Comparison of ENCODE assay signal across 16 cellular contexts in genomic region chr17:32936157-32936893, GRCh38. TPM values are rescaled to one million over a fixed set of nuclear protein-coding genes. Genes with fewer than 3 reads are reported as not detected.
DNase-seq lines count a peak whose midpoint lies in the region; ATAC-seq, FAIRE-seq and TF ChIP-seq lines count a peak whose summit lies in the region.
"Had no signal": no experiment of that assay in that cellular context is flagged by ENCODE, and none has a peak within 500 bp of the region (broad histone marks: within the 10 kb centered on the region; RNA-seq: fewer than 3 reads in every experiment).

No MANE protein-coding gene starts in this region.

- H3K79me2 ChIP-seq in GM23338 (replicated peaks; ENCODE audit: insufficient read depth) (no peaks in the 10 kb centered on the region), endothelial cell of umbilical vein (ENCODE audit: control insufficient read depth, insufficient read depth, low read length) (no peaks in the 10 kb centered on the region), Karpas-422 (ENCODE audit: low read length) (no peaks in the 10 kb centered on the region)

- H3K27me3 Mint-ChIP-seq in GM23338 (ENCODE audit: insufficient read depth, low read depth, poor library complexity): peaks cover 6% of the 10 kb centered on the region

- H3K36me3 ChIP-seq in GM23338 (ENCODE audit: insufficient read depth) (peaks cover 7% of the 10 kb centered on the region; the same call in 1 of the 2 replicates), RWPE2 (ENCODE audit: low read depth) (peaks cover 5% of the 10 kb centered on the region; the same call in 1 of the 2 replicates), endothelial cell of umbilical vein (ENCODE audit: control insufficient read depth in 2 of 2, extremely low read depth in 1 of 2, insufficient read depth in 2 of 2, low read length in 2 of 2) (peaks cover 24 to 43% of the 10 kb centered on the region in 2 experiments), pancreas (peaks cover 0 to 7% (median 0%) of the 10 kb centered on the region in 3 donors), Karpas-422 (ENCODE audit: insufficient read depth, low read length) (no peaks in the 10 kb centered on the region)
- H3K36me3 ChIP-seq: neutrophil had no signal

- H3K9me1 ChIP-seq in endothelial cell of umbilical vein (replicated peaks; ENCODE audit: control insufficient read depth, extremely low read depth, insufficient read depth, low read length): no peaks in the 10 kb centered on the region

- peaks cover 74% of the 10 kb centered on the region for H3K36me3 Mint-ChIP-seq in GM23338 (ENCODE audit: low read depth)

- TF ChIP-seq POLR2A in endothelial cell of umbilical vein (IDR thresholded peaks at IDR 0.05; ENCODE audit: low read depth, low read length): no peak

- no peak overlapping the region for H3K9ac ChIP-seq in endothelial cell of umbilical vein (replicated peaks; ENCODE audit: extremely low read depth, insufficient read depth, low read length)
- no peak overlapping the region for H3K9ac ChIP-seq in Karpas-422 (ENCODE audit: low read length)

- ATAC-seq in GM23338: peak; percentile 46
- ATAC-seq in RWPE2 (ENCODE audit: low read depth): 0 out of 3 replicates have a peak, but pooled peaks have one; percentile 38
- ATAC-seq in pancreas: peak in 3 of 4 donors; percentile 4 to 21 (median 5)

- no peaks in the 10 kb centered on the region for H3K27me3 ChIP-seq in GM23338 (ENCODE audit: insufficient read depth)
- no peaks in the 10 kb centered on the region for H3K27me3 ChIP-seq in RWPE2 (ENCODE audit: insufficient read depth, poor library complexity, severe bottlenecking)
- H3K27me3 ChIP-seq in endothelial cell of umbilical vein (ENCODE audit: control insufficient read depth in 2 of 2, insufficient read depth in 2 of 2, low read length in 2 of 2): no peaks in the 10 kb centered on the region
- H3K27me3 ChIP-seq in pancreas: no peaks in the 10 kb centered on the region
- H3K27me3 ChIP-seq in Karpas-422 (ENCODE audit: low read length): no peaks in the 10 kb centered on the region

- CTCF ChIA-PET in endothelial cell of umbilical vein (lab: Charles Lee): interaction anchor here (0.7 to 4.2 kb wide), 22 partner anchors 8 to 454 kb away, joined by 3 to 59 read pairs (median 5); partner anchors contain the start of genes MYO1D and TMEM98

- FAIRE-seq in endothelial cell of umbilical vein (lab: Jason Lieb, UNC) (no peak), pancreas (lab: Jason Lieb, UNC) (no peak)

- H3K4me1 ChIP-seq in GM23338 (ENCODE audit: insufficient read depth) (peaks cover 8% of the 10 kb centered on the region), RWPE2 (ENCODE audit: insufficient read depth, poor library complexity, severe bottlenecking) (no peaks in the 10 kb centered on the region), endothelial cell of umbilical vein (ENCODE audit: control insufficient read depth, extremely low read depth, insufficient read depth, low read length) (peaks cover 16% of the 10 kb centered on the region), pancreas (peaks cover 0 to 8% (median 3%) of the 10 kb centered on the region in 3 donors), Karpas-422 (ENCODE audit: low read length) (no peaks in the 10 kb centered on the region)

- H3K27ac Mint-ChIP-seq in GM23338: peak overlapping the region; percentile 94
- H3K27ac Mint-ChIP-seq: activated CD4-positive, alpha-beta T cell treated with anti-CD3 and anti-CD28 coated beads, Interleukin-2, amount 10 ng/mL, durations not matched to agents 7 days and 5 days had no signal

- POLR2A ChIA-PET in endothelial cell of umbilical vein (lab: Charles Lee): interaction anchor here (1.3 kb wide), 1 partner anchor 7 kb away, joined by 3 read pairs; no protein-coding TSS in a partner anchor

- H3K9me2 ChIP-seq in GM23338 (ENCODE audit: insufficient read depth) (no peaks in the 10 kb centered on the region), Karpas-422 (replicated peaks; ENCODE audit: insufficient read depth, low read length) (no peaks in the 10 kb centered on the region)

- H3K4me3 ChIP-seq in GM23338 (no peak overlapping the region), RWPE2 (ENCODE audit: severe bottlenecking) (no peak overlapping the region), endothelial cell of umbilical vein (replicated peaks in 1 of 3; ENCODE audit: insufficient read depth in 1 of 3, low read depth in 1 of 3, low read length in 3 of 3) (no peak overlapping the region), pancreas (no peak overlapping the region), Karpas-422 (ENCODE audit: low read length) (no peak overlapping the region)
- H3K4me3 ChIP-seq: lung, smooth muscle cell had no signal

- H3K9me3 ChIP-seq in RWPE2 (ENCODE audit: severe bottlenecking): no peaks in the 10 kb centered on the region
- H3K9me3 ChIP-seq in endothelial cell of umbilical vein (replicated peaks; ENCODE audit: control insufficient read depth, insufficient read depth, low read length): no peaks in the 10 kb centered on the region
- no peaks in the 10 kb centered on the region for H3K9me3 ChIP-seq in pancreas
- H3K9me3 ChIP-seq in Karpas-422 (ENCODE audit: low read length): no peaks in the 10 kb centered on the region
- H3K9me3 ChIP-seq: neutrophil had no signal

- intact Hi-C loops in endothelial cell of umbilical vein (cut with micrococcal nuclease): loop anchor here (2.0 to 10.0 kb wide), 2 partner anchors 262 to 450 kb away; partner anchors contain the start of gene CDK5R1
- intact Hi-C loops in pancreas (cut with DNase I): no loop called here
- intact Hi-C loops in cardiac septum (cut with DNase I): no loop called here

- dilution Hi-C loops in endothelial cell of umbilical vein (cut with MboI; ENCODE audit: extremely low pct_ligation_motif_present, low sequenced_read_pairs): no loop called here

- DNase-seq in GM23338 (ENCODE audit: low spot score) (no peak), RWPE2 (ENCODE audit: low spot score) (no peak), endothelial cell of umbilical vein (ENCODE audit: low read depth, low spot score) (no peak), pancreas (peak in 2 of 6 donors; percentile 47 to 65), Karpas-422 (no peak), cardiac septum (ENCODE audit: low spot score) (no peak), kidney glomerular epithelial cell (lab: John Stamatoyannopoulos, UW) (no peak)
- DNase-seq in stimulated activated naive CD4-positive, alpha-beta T cell treated with Interleukin-2 at 50 U/mL for 16 hours (lab: John Stamatoyannopoulos, UW): no peak
- DNase-seq: DMS 273 treated with DMSO at 0.1 percent for 48 hours, NCI-H524 treated with DMSO at 0.1 percent for 48 hours had no signal

- H4K20me1 ChIP-seq in GM23338 (replicated peaks; ENCODE audit: insufficient read depth) (peaks cover 4% of the 10 kb centered on the region; the same call in 1 of the 2 replicates), endothelial cell of umbilical vein (replicated peaks; ENCODE audit: control insufficient read depth, extremely low read depth, insufficient read depth, low read length) (no peaks in the 10 kb centered on the region), Karpas-422 (ENCODE audit: insufficient read depth, low read depth, low read length) (no peaks in the 10 kb centered on the region)

- H2AFZ ChIP-seq in GM23338 (no peak overlapping the region), endothelial cell of umbilical vein (ENCODE audit: low read depth, low read length) (no peak overlapping the region), Karpas-422 (ENCODE audit: low read length) (no peak overlapping the region)

- no TSS peak for BruUV-seq in endothelial cell of umbilical vein (replicated peaks; lab: Mats Ljungman, UMichigan)

- TF ChIP-seq CTCF in GM23338 (conservative IDR thresholded peaks at IDR 0.05; ENCODE audit: low read depth in 2 of 2) (no peak), RWPE2 (IDR thresholded peaks at IDR 0.05; ENCODE audit: poor library complexity, severe bottlenecking) (no peak), endothelial cell of umbilical vein (IDR thresholded peaks at IDR 0.05; ENCODE audit: extremely low read depth in 1 of 2, insufficient read depth in 1 of 2, low read depth in 1 of 2, low read length in 2 of 2) (no peak), pancreas (IDR thresholded peaks at IDR 0.05) (no peak)

- peak overlapping the region; percentile 80 for H3K27ac ChIP-seq in GM23338 (ENCODE audit: low read depth)
- no peak overlapping the region for H3K27ac ChIP-seq in RWPE2 (ENCODE audit: poor library complexity, severe bottlenecking)
- H3K27ac ChIP-seq in endothelial cell of umbilical vein (ENCODE audit: insufficient read depth, low read depth, low read length): peak overlapping the region; percentile 34
- peak overlapping the region; percentile 31 to 68 (median 62) for H3K27ac ChIP-seq in pancreas
- H3K27ac ChIP-seq in Karpas-422 (ENCODE audit: low read length): no peak overlapping the region
- H3K27ac ChIP-seq: neutrophil had no signal

- no peaks in the 10 kb centered on the region; the same call in 2 of the 3 replicates for H3K9me3 Mint-ChIP-seq in GM23338
- H3K9me3 Mint-ChIP-seq: activated T-cell treated with anti-CD3 and anti-CD28 coated beads, Interleukin-2, amount 50 U/mL, for 4 hours had no signal

- peaks cover 19% of the 10 kb centered on the region for H3K4me1 Mint-ChIP-seq in GM23338

- no peak overlapping the region for H3K4me3 Mint-ChIP-seq in GM23338
- H3K4me3 Mint-ChIP-seq: activated CD4-positive, alpha-beta T cell treated with anti-CD3 and anti-CD28 coated beads, Interleukin-2, amount 10 ng/mL, durations not matched to agents 7 days and 5 days; activated T-cell treated with anti-CD3 and anti-CD28 coated beads, Interleukin-2, amount 50 U/mL, for 4 hours had no signal

- H3K4me2 ChIP-seq in GM23338 (no peak overlapping the region), endothelial cell of umbilical vein (ENCODE audit: insufficient read depth, low read length) (no peak overlapping the region), Karpas-422 (ENCODE audit: low read depth, low read length, poor library complexity, severe bottlenecking) (no peak overlapping the region)
- H3K4me2 ChIP-seq: smooth muscle cell had no signal

- H3F3A ChIP-seq in GM23338 (replicated peaks; ENCODE audit: low read depth): no peaks in the 10 kb centered on the region

- 86 to 91% methylated on average over 16 of the region's 16 CpGs for WGBS in pancreas, 2 donors

RNA-seq across cellular contexts. Expression of gene TMEM98, which starts 8.4 kb away (rescaled TPM):
- total RNA-seq in GM23338 (2014; rRNA removed; shearing (Covaris generic)): 85.4 and 94.8 TPM in 2 replicates
- polyA plus RNA-seq in GM23338 (2016; fragmentation: Nextera tagmentation; extraction: Ambion mirVana): 54.5 and 60.4 TPM in 2 replicates
- total RNA-seq in endothelial cell of umbilical vein: 83.6 and 101 TPM in 2 replicates
- polyA plus RNA-seq in endothelial cell of umbilical vein: 427 and 456 TPM in 2 replicates
- polyA plus RNA-seq in endothelial cell of umbilical vein (2011; cell fraction: cytosol; rRNA removed): 332 and 366 TPM in 2 replicates
- 220 and 248 TPM in 2 replicates for polyA plus RNA-seq in endothelial cell of umbilical vein (2011; cell fraction: nucleus; rRNA removed)
- 143 and 151 TPM in 2 replicates for polyA plus RNA-seq in endothelial cell of umbilical vein (2012)
- 441 and 489 TPM in 2 replicates for polyA minus RNA-seq in endothelial cell of umbilical vein
- polyA minus RNA-seq in endothelial cell of umbilical vein (2011; cell fraction: cytosol; rRNA and poly(A)+ RNA removed): not detected
- polyA minus RNA-seq in endothelial cell of umbilical vein (2011; cell fraction: nucleus; rRNA and poly(A)+ RNA removed): 52.7 and 71.3 TPM in 2 replicates
- total RNA-seq in pancreas: 10 to 100 TPM; 32.2 to 62.1 (median 36.5) TPM
- polyA plus RNA-seq in pancreas: 10 to 100 TPM; 16.6 to 38.8 TPM
- total RNA-seq in Karpas-422 (2014; rRNA removed; shearing (Covaris generic); ENCODE audit: low replicate concordance): not detected in 2 replicates
- total RNA-seq in cardiac septum: 12.9 TPM

RNA-seq across cellular contexts. Expression of gene SPACA3, which starts 55.3 kb away (rescaled TPM):
- total RNA-seq in GM23338 (2014; rRNA removed; shearing (Covaris generic)): not detected in 2 replicates
- polyA plus RNA-seq in GM23338 (2016; fragmentation: Nextera tagmentation; extraction: Ambion mirVana): not detected in 2 replicates
- total RNA-seq in endothelial cell of umbilical vein: not detected in 2 replicates
- 0.11 TPM in 1 of 2 replicates, not detected in the other for polyA plus RNA-seq in endothelial cell of umbilical vein
- not detected in 2 replicates for polyA plus RNA-seq in endothelial cell of umbilical vein (2011; cell fraction: cytosol; rRNA removed)
- not detected in 2 replicates for polyA plus RNA-seq in endothelial cell of umbilical vein (2011; cell fraction: nucleus; rRNA removed)
- not detected in 2 replicates for polyA plus RNA-seq in endothelial cell of umbilical vein (2012)
- not detected in 2 replicates for polyA minus RNA-seq in endothelial cell of umbilical vein
- polyA minus RNA-seq in endothelial cell of umbilical vein (2011; cell fraction: cytosol; rRNA and poly(A)+ RNA removed): not detected
- polyA minus RNA-seq in endothelial cell of umbilical vein (2011; cell fraction: nucleus; rRNA and poly(A)+ RNA removed): not detected in 2 replicates
- total RNA-seq in pancreas: 1 to 10 TPM in 5 of 6 donors, under 1 TPM in 1; 0.59 to 4.8 (median 1.9) TPM
- polyA plus RNA-seq in pancreas: 1 to 10 TPM; 2.2 to 2.7 TPM
- total RNA-seq in Karpas-422 (2014; rRNA removed; shearing (Covaris generic); ENCODE audit: low replicate concordance): not detected in 2 replicates
- not detected for total RNA-seq in cardiac septum
- total RNA-seq: activated CD4-positive, alpha-beta T cell treated with anti-CD3 and anti-CD28 coated beads, Interleukin-2, amount 10 ng/mL, durations not matched to agents 7 days and 5 days; activated T-cell treated with anti-CD3 and anti-CD28 coated beads, Interleukin-2, amount 50 U/mL, for 4 hours; RPMI7951; smooth muscle cell had no signal
- polyA plus RNA-seq: smooth muscle cell had no signal

RNA-seq across cellular contexts. Expression of gene MYO1D, which starts 59.4 kb away (rescaled TPM):
- total RNA-seq in GM23338 (2014; rRNA removed; shearing (Covaris generic)): 28.6 and 29.9 TPM in 2 replicates
- 8.5 and 8.6 TPM in 2 replicates for polyA plus RNA-seq in GM23338 (2016; fragmentation: Nextera tagmentation; extraction: Ambion mirVana)
- 85.5 and 101 TPM in 2 replicates for total RNA-seq in endothelial cell of umbilical vein
- 34.8 and 37.8 TPM in 2 replicates for polyA plus RNA-seq in endothelial cell of umbilical vein
- polyA plus RNA-seq in endothelial cell of umbilical vein (2011; cell fraction: cytosol; rRNA removed): 56.3 and 56.6 TPM in 2 replicates
- 44.8 and 49.7 TPM in 2 replicates for polyA plus RNA-seq in endothelial cell of umbilical vein (2011; cell fraction: nucleus; rRNA removed)
- 69.7 and 82.3 TPM in 2 replicates for polyA plus RNA-seq in endothelial cell of umbilical vein (2012)
- 111 and 138 TPM in 2 replicates for polyA minus RNA-seq in endothelial cell of umbilical vein
- not detected for polyA minus RNA-seq in endothelial cell of umbilical vein (2011; cell fraction: cytosol; rRNA and poly(A)+ RNA removed)
- 149 and 254 TPM in 2 replicates for polyA minus RNA-seq in endothelial cell of umbilical vein (2011; cell fraction: nucleus; rRNA and poly(A)+ RNA removed)
- total RNA-seq in pancreas: 10 to 100 TPM; 22.3 to 43.0 (median 33.3) TPM
- 10 to 100 TPM; 16.7 to 22.0 TPM for polyA plus RNA-seq in pancreas
- 2.5 and 5.6 TPM in 2 replicates for total RNA-seq in Karpas-422 (2014; rRNA removed; shearing (Covaris generic); ENCODE audit: low replicate concordance)
- total RNA-seq in cardiac septum: 18.9 TPM

Comparison
In these comparisons a context has a peak if more than half of its experiments do, and no peak if none do; other contexts are left out.
1. H3K27ac ChIP-seq: peak in GM23338 (single experiment), endothelial cell of umbilical vein (single experiment) and pancreas (4 of 4); none in RWPE2 (single experiment) and Karpas-422 (single experiment).
2. RNA of gene TMEM98, which starts 8.4 kb away (total RNA-seq): 85.4 to 94.8 TPM in GM23338, 83.6 to 101 TPM in endothelial cell of umbilical vein, 32.2 to 62.1 TPM in pancreas and 12.9 TPM in cardiac septum (single experiment); not detected in Karpas-422; every median in the first group is over 10 times any median in the second.
3. Peak in every context shown above with its lines, with median percentiles within 50 percentile points of each other: ATAC-seq.